ENCODE assay signal across 8 cellular contexts in genomic region chr10:124791378-124792348, GRCh38. TPM values are rescaled to one million over a fixed set of nuclear protein-coding genes. Genes with fewer than 3 reads are reported as not detected.
DNase-seq lines count a peak whose midpoint lies in the region; ATAC-seq, FAIRE-seq and TF ChIP-seq lines count a peak whose summit lies in the region.

TSS of gene EEF1AKMT2 (minus strand) at chr10:124791887. CDS start at chr10:124791833, 54 bp downstream.

- H3K27ac ChIP-seq in OCI-LY1 (ENCODE audit: low read depth, low read length, poor library complexity, severe bottlenecking) = peak within 1 kb of the TSS; percentile 32
- H3K27ac ChIP-seq in endothelial cell of umbilical vein (ENCODE audit: insufficient read depth, low read depth, low read length) = peak within 1 kb of the TSS; percentile 60

- no peaks in the 10 kb centered on the region for H3K79me2 ChIP-seq in OCI-LY1 (ENCODE audit: insufficient read depth, low read length)
- H3K79me2 ChIP-seq in endothelial cell of umbilical vein (ENCODE audit: control insufficient read depth, insufficient read depth, low read length) = peaks cover 20% of the 10 kb centered on the region

- ATAC-seq in GM21381 (IDR thresholded peaks at IDR 0.05; ENCODE audit: unreplicated experiment) = peak; percentile 91

- CTCF ChIA-PET in endothelial cell of umbilical vein (lab: Charles Lee) = interaction anchor here (0.6 to 1.6 kb wide), 8 partner anchors 10 to 252 kb away, joined by 3 to 11 read pairs (median 5); partner anchors contain the start of gene ABRAXAS2

- H3K9ac ChIP-seq in OCI-LY1 (ENCODE audit: low read length) = peak within 1 kb of the TSS; percentile 85
- H3K9ac ChIP-seq in endothelial cell of umbilical vein (replicated peaks; ENCODE audit: extremely low read depth, insufficient read depth, low read length) = peak within 1 kb of the TSS; percentile 84

- H3K4me2 ChIP-seq in OCI-LY1 (ENCODE audit: low read length) = peak within 1 kb of the TSS; percentile 75
- H3K4me2 ChIP-seq in endothelial cell of umbilical vein (ENCODE audit: insufficient read depth, low read length) = peak within 1 kb of the TSS; percentile 66

- H2AFZ ChIP-seq in OCI-LY1 (ENCODE audit: low read length) (peak within 1 kb of the TSS; percentile 20), endothelial cell of umbilical vein (ENCODE audit: low read depth, low read length) (peak within 1 kb of the TSS; percentile 88)

- H3K36me3 ChIP-seq in OCI-LY1 (ENCODE audit: insufficient read depth, low read length) (peaks cover 14% of the 10 kb centered on the region), endothelial cell of umbilical vein (ENCODE audit: control insufficient read depth in 2 of 2, extremely low read depth in 1 of 2, insufficient read depth in 2 of 2, low read length in 2 of 2) (no peaks in the 10 kb centered on the region)

- POLR2A ChIA-PET in endothelial cell of umbilical vein (lab: Charles Lee) = interaction anchor here (0.6 to 1.5 kb wide), 2 partner anchors 10 to 39 kb away, joined by 3 to 7 read pairs; partner anchors contain the start of gene ABRAXAS2

- dilution Hi-C loops in endothelial cell of umbilical vein (cut with MboI; ENCODE audit: extremely low pct_ligation_motif_present, low sequenced_read_pairs) = no loop called here

- peak; percentile 86 for TF ChIP-seq POLR2A in endothelial cell of umbilical vein (IDR thresholded peaks at IDR 0.05; ENCODE audit: low read depth, low read length)

- no peaks in the 10 kb centered on the region for H3K9me2 ChIP-seq in OCI-LY1 (ENCODE audit: low read depth, low read length)

- no TSS peak for BruUV-seq in endothelial cell of umbilical vein (replicated peaks; lab: Mats Ljungman, UMichigan)

- TF ChIP-seq CTCF in OCI-LY1 (IDR thresholded peaks at IDR 0.05; ENCODE audit: low read length) = peak; percentile 36; the same call in 1 of the 2 replicates
- TF ChIP-seq CTCF in endothelial cell of umbilical vein (IDR thresholded peaks at IDR 0.05; ENCODE audit: extremely low read depth in 1 of 2, insufficient read depth in 1 of 2, low read depth in 1 of 2, low read length in 2 of 2) = no peak

- H3K27me3 ChIP-seq in OCI-LY1 (ENCODE audit: insufficient read depth, low read length) (no peaks in the 10 kb centered on the region), endothelial cell of umbilical vein (ENCODE audit: control insufficient read depth in 2 of 2, insufficient read depth in 2 of 2, low read length in 2 of 2) (peaks cover 0 to 1% of the 10 kb centered on the region in 2 experiments), mononuclear cell (ENCODE audit: insufficient read depth, low read length) (no peaks in the 10 kb centered on the region)

- H3K9me1 ChIP-seq in endothelial cell of umbilical vein (replicated peaks; ENCODE audit: control insufficient read depth, extremely low read depth, insufficient read depth, low read length) = no peaks in the 10 kb centered on the region

- FAIRE-seq in HTR-8/SVneo (lab: Jason Lieb, UNC) (no peak), endothelial cell of umbilical vein (lab: Jason Lieb, UNC) (peak; percentile 80)

- DNase-seq in D341Med (ENCODE audit: low spot score) = peak; percentile 90
- DNase-seq in HTR-8/SVneo (ENCODE audit: insufficient read length, low spot score) = peak; percentile 80
- DNase-seq in activated CD8-positive, alpha-beta memory T cell treated with anti-CD3 and anti-CD28 coated beads, Interleukin-2, amount 50 U/mL, for 4 hours = peak; percentile 87
- peak; percentile 87 for DNase-seq in endothelial cell of umbilical vein (ENCODE audit: low read depth, low spot score)
- peak; percentile 41 to 58 for DNase-seq in stimulated activated CD8-positive, alpha-beta memory T cell treated with anti-CD3 and anti-CD28 coated beads, Interleukin-4, amount 100 ng/mL, for 1 hour (ENCODE audit: low read depth in 2 of 2, low spot score in 1 of 2)

- H3K4me1 ChIP-seq in OCI-LY1 (ENCODE audit: insufficient read depth, low read length, severe bottlenecking) (peaks cover 17% of the 10 kb centered on the region), endothelial cell of umbilical vein (ENCODE audit: control insufficient read depth, extremely low read depth, insufficient read depth, low read length) (peaks cover 2% of the 10 kb centered on the region), mononuclear cell (ENCODE audit: insufficient read depth, low read length) (peaks cover 17% of the 10 kb centered on the region)

- H3K9me3 ChIP-seq in OCI-LY1 (ENCODE audit: low read length) (no peaks in the 10 kb centered on the region), endothelial cell of umbilical vein (replicated peaks; ENCODE audit: control insufficient read depth, insufficient read depth, low read length) (no peaks in the 10 kb centered on the region), mononuclear cell (ENCODE audit: low read depth, low read length) (no peaks in the 10 kb centered on the region)

- H3F3A ChIP-seq in OCI-LY1 (ENCODE audit: insufficient read depth, low read length) = no peaks in the 10 kb centered on the region; the same call in 1 of the 2 replicates

- H4K20me1 ChIP-seq in OCI-LY1 (ENCODE audit: insufficient read depth, low read length) = no peaks in the 10 kb centered on the region
- no peaks in the 10 kb centered on the region for H4K20me1 ChIP-seq in endothelial cell of umbilical vein (replicated peaks; ENCODE audit: control insufficient read depth, extremely low read depth, insufficient read depth, low read length)

- intact Hi-C loops in endothelial cell of umbilical vein (cut with micrococcal nuclease) = loop anchor here (1.0 to 5.0 kb wide), 4 partner anchors 10 to 186 kb away; partner anchors contain the start of genes ABRAXAS2 and FAM53B

- H3K4me3 ChIP-seq in OCI-LY1 (ENCODE audit: low read depth, low read length, poor library complexity, severe bottlenecking) = peak within 1 kb of the TSS; percentile 73
- H3K4me3 ChIP-seq in endothelial cell of umbilical vein (replicated peaks in 1 of 3; ENCODE audit: insufficient read depth in 1 of 3, low read depth in 1 of 3, low read length in 3 of 3) = peak within 1 kb of the TSS; percentile 67 to 78 (median 72)
- peak within 1 kb of the TSS; percentile 57 for H3K4me3 ChIP-seq in mononuclear cell (ENCODE audit: low read length)

TF ChIP-seq in endothelial cell of umbilical vein, 7 proteins besides CTCF, POLR2A, EP300 and RAD21:
- TF ChIP-seq GATA2 (IDR thresholded peaks at IDR 0.05; ENCODE audit: insufficient read depth, insufficient read length, low read depth, low read length) (no peak), FOS (IDR thresholded peaks at IDR 0.05; ENCODE audit: borderline replicate concordance, insufficient read depth, low read length) (no peak), EZH2 (IDR thresholded peaks at IDR 0.05; ENCODE audit: borderline replicate concordance, low read depth, low read length, severe bottlenecking) (no peak), POLR2AphosphoS5 (IDR thresholded peaks at IDR 0.05; ENCODE audit: insufficient read depth, low read depth, low read length) (peak; percentile 91), MAX (IDR thresholded peaks at IDR 0.05; ENCODE audit: insufficient read depth, insufficient read length) (peak; percentile 3), MYC (IDR thresholded peaks at IDR 0.05; ENCODE audit: low read depth, low read length) (no peak), JUN (IDR thresholded peaks at IDR 0.05; ENCODE audit: borderline replicate concordance, insufficient read depth, insufficient read length, low read depth) (no peak)

RNA-seq across cellular contexts. Expression of gene EEF1AKMT2, which starts in this region (rescaled TPM):
- 17.1 and 21.3 TPM in 2 replicates for total RNA-seq in endothelial cell of umbilical vein
- polyA plus RNA-seq in endothelial cell of umbilical vein = 7.0 and 8.5 TPM in 2 replicates
- polyA plus RNA-seq in endothelial cell of umbilical vein (2011; cell fraction: cytosol; rRNA removed) = 11.1 and 12.5 TPM in 2 replicates
- 15.7 and 19.9 TPM in 2 replicates for polyA plus RNA-seq in endothelial cell of umbilical vein (2011; cell fraction: nucleus; rRNA removed)
- polyA plus RNA-seq in endothelial cell of umbilical vein (2012) = 15.2 and 21.2 TPM in 2 replicates
- 10.1 and 12.7 TPM in 2 replicates for polyA minus RNA-seq in endothelial cell of umbilical vein
- 13.5 TPM for polyA minus RNA-seq in endothelial cell of umbilical vein (2011; cell fraction: cytosol; rRNA and poly(A)+ RNA removed)
- 19.7 and 25.0 TPM in 2 replicates for polyA minus RNA-seq in endothelial cell of umbilical vein (2011; cell fraction: nucleus; rRNA and poly(A)+ RNA removed)
- 21.3 TPM for total RNA-seq in mononuclear cell

Comparison
In these comparisons a context has a peak if more than half of its experiments do, and no peak if none do; other contexts are left out.
1. Peak in every context shown above with its lines: DNase-seq, ATAC-seq, H3K4me3 ChIP-seq and H3K27ac ChIP-seq.